Comparison of ENCODE assay signal across 8 cellular contexts in genomic region chr14:76267322-76268012, GRCh38.
DNase-seq lines count a peak whose midpoint lies in the region; ATAC-seq and TF ChIP-seq lines count a peak whose summit lies in the region.

No MANE protein-coding gene starts in this region.

- H3K9me3 ChIP-seq in lower lobe of right lung: no peaks in the 10 kb centered on the region

- H3K4me3 ChIP-seq in NB4 (ENCODE audit: low read depth, low read length) (no peak overlapping the region), lower lobe of right lung (peak overlapping the region; percentile 50)

- no peak for TF ChIP-seq POLR2A in NB4 (IDR thresholded peaks at IDR 0.05; ENCODE audit: extremely low read depth, insufficient read length)

- peak; percentile 60 to 92 for ATAC-seq in lower lobe of right lung
- no peak for ATAC-seq in HG02571 (IDR thresholded peaks at IDR 0.05; ENCODE audit: unreplicated experiment)
- ATAC-seq in HG02973 (IDR thresholded peaks at IDR 0.05; ENCODE audit: unreplicated experiment): no peak

- DNase-seq in DMS114 treated with DMSO at 0.1 percent for 48 hours (lab: John Stamatoyannopoulos, UW; ENCODE audit: unreplicated experiment) (peak; percentile 26), NB4 (ENCODE audit: low read depth) (peak; percentile 31), ecto neural progenitor cell (ENCODE audit: low spot score) (peak; percentile 59), lower lobe of right lung (peak; percentile 59), substantia nigra (lab: John Stamatoyannopoulos, UW) (peak in 41 of 49 donors; percentile 2 to 70 (median 44)), CD1c-positive myeloid dendritic cell (ENCODE audit: extremely low spot score) (no peak)

- H3K4me1 ChIP-seq in lower lobe of right lung: no peaks in the 10 kb centered on the region

- no peak for TF ChIP-seq CTCF in NB4 (IDR thresholded peaks at IDR 0.05; ENCODE audit: low read depth, low read length)
- TF ChIP-seq CTCF in lower lobe of right lung (IDR thresholded peaks at IDR 0.05): peak; percentile 11

- H3K27me3 ChIP-seq in lower lobe of right lung (ENCODE audit: low read depth): peaks cover 5% of the 10 kb centered on the region

- no peaks in the 10 kb centered on the region for H3K36me3 ChIP-seq in lower lobe of right lung

- intact Hi-C loops in lower lobe of right lung (cut with DNase I): no loop called here

- peak overlapping the region; percentile 8 for H3K27ac ChIP-seq in lower lobe of right lung
- no peak overlapping the region for H3K27ac ChIP-seq in substantia nigra (ENCODE audit: low read depth, low read length, poor library complexity, severe bottlenecking)

Comparison
In these comparisons a context has a peak if more than half of its experiments do, and no peak if none do; other contexts are left out.
1. ATAC-seq: peak in lower lobe of right lung (2 of 2); none in HG02571 (single experiment) and HG02973 (single experiment).